ENCODE assay signal across 9 cellular contexts in genomic region chr19:29940971-29941585, GRCh38. TPM values are rescaled to one million over a fixed set of nuclear protein-coding genes. Genes with fewer than 3 reads are reported as not detected.
DNase-seq lines count a peak whose midpoint lies in the region; ATAC-seq and TF ChIP-seq lines count a peak whose summit lies in the region.
"Had no signal": no experiment of that assay in that cellular context is flagged by ENCODE, and none has a peak within 500 bp of the region (broad histone marks: within the 10 kb centered on the region; RNA-seq: fewer than 3 reads in every experiment).

No MANE protein-coding gene starts in this region.

- H3K27ac ChIP-seq in SK-N-MC (no peak overlapping the region; the same call in 1 of the 2 replicates), smooth muscle cell (ENCODE audit: low read depth) (no peak overlapping the region)

- H3K36me3 Mint-ChIP-seq in activated naive CD4-positive, alpha-beta T cell treated with anti-CD3 and anti-CD28 coated beads for 36 hours (ENCODE audit: low read depth), result peaks cover 15% of the 10 kb centered on the region
- H3K36me3 Mint-ChIP-seq in activated naive CD4-positive, alpha-beta T cell treated with anti-CD3 and anti-CD28 coated beads, Interleukin-2, amount 50 U/mL, for 72 hours, result peaks cover 0 to 27% of the 10 kb centered on the region in 2 donors

- H3K36me3 ChIP-seq in SK-N-MC (ENCODE audit: insufficient read depth, low read length), result 0 out of 2 replicates have a peak, but pooled peaks cover 3% of the 10 kb centered on the region
- H3K36me3 ChIP-seq in smooth muscle cell (ENCODE audit: low read depth), result no peaks in the 10 kb centered on the region
- H3K36me3 ChIP-seq in H7 (replicated peaks; ENCODE audit: control insufficient read depth, insufficient read depth, low read length), result no peaks in the 10 kb centered on the region

- H3K79me2 ChIP-seq in smooth muscle cell (ENCODE audit: low read depth), result peaks cover 37% of the 10 kb centered on the region

- peaks cover 33% of the 10 kb centered on the region for H3K4me1 Mint-ChIP-seq in activated naive CD4-positive, alpha-beta T cell treated with anti-CD3 and anti-CD28 coated beads for 36 hours (ENCODE audit: low read depth)

- H3K9me3 Mint-ChIP-seq in activated naive CD4-positive, alpha-beta T cell treated with anti-CD3 and anti-CD28 coated beads for 36 hours, result peaks cover 10% of the 10 kb centered on the region
- peaks cover 3 to 24% of the 10 kb centered on the region in 2 donors for H3K9me3 Mint-ChIP-seq in activated naive CD4-positive, alpha-beta T cell treated with anti-CD3 and anti-CD28 coated beads, Interleukin-2, amount 50 U/mL, for 72 hours

- H3K4me1 ChIP-seq in smooth muscle cell (ENCODE audit: low read depth), result peaks cover 25% of the 10 kb centered on the region

- H3K27ac Mint-ChIP-seq in activated naive CD4-positive, alpha-beta T cell treated with anti-CD3 and anti-CD28 coated beads for 36 hours, result no peak overlapping the region
- H3K27ac Mint-ChIP-seq in activated naive CD4-positive, alpha-beta T cell treated with anti-CD3 and anti-CD28 coated beads, Interleukin-2, amount 50 U/mL, for 72 hours, result no peak overlapping the region

- no peak overlapping the region for H3K9ac ChIP-seq in SK-N-MC (ENCODE audit: insufficient read length)
- H3K9ac ChIP-seq in smooth muscle cell (ENCODE audit: low read depth), result no peak overlapping the region

- no peaks in the 10 kb centered on the region; the same call in 1 of the 2 replicates for H3K9me3 ChIP-seq in SK-N-MC (ENCODE audit: low read depth, low read length)
- no peaks in the 10 kb centered on the region for H3K9me3 ChIP-seq in smooth muscle cell (replicated peaks; ENCODE audit: low read depth)

- intact Hi-C loops in activated naive CD4-positive, alpha-beta T cell treated with anti-CD3 and anti-CD28 coated beads for 36 hours (cut with micrococcal nuclease), result loop anchor here (5.0 to 10.0 kb wide), 3 partner anchors 269 to 1274 kb away; no protein-coding TSS in a partner anchor

- CTCF ChIA-PET in activated naive CD4-positive, alpha-beta T cell treated with anti-CD3 and anti-CD28 coated beads for 36 hours (lab: Charles Lee), result interaction anchor here (0.6 to 0.7 kb wide), 5 partner anchors 15 to 584 kb away, joined by 3 read pairs; no protein-coding TSS in a partner anchor

- TF ChIP-seq CTCF in smooth muscle cell (IDR thresholded peaks at IDR 0.05; ENCODE audit: borderline replicate concordance, insufficient read depth, poor library complexity, severe bottlenecking), result no peak

- H3K4me3 Mint-ChIP-seq in activated naive CD4-positive, alpha-beta T cell treated with anti-CD3 and anti-CD28 coated beads for 36 hours, result peak overlapping the region; percentile 29

- DNase-seq in activated naive CD4-positive, alpha-beta T cell treated with anti-CD3 and anti-CD28 coated beads for 36 hours, result no peak
- no peak for DNase-seq in activated naive CD4-positive, alpha-beta T cell treated with anti-CD3 and anti-CD28 coated beads, Interleukin-2, amount 50 U/mL, for 72 hours (ENCODE audit: low spot score in 2 of 2)
- DNase-seq in SK-N-MC (ENCODE audit: low read depth, low spot score), result no peak
- no peak for DNase-seq in smooth muscle cell (lab: John Stamatoyannopoulos, UW; ENCODE audit: unreplicated experiment)
- no peak for DNase-seq in H7
- DNase-seq in pons (ENCODE audit: low spot score), result no peak
- DNase-seq in H4 (ENCODE audit: low spot score), result no peak
- DNase-seq: stimulated activated CD4-positive, alpha-beta T cell treated with anti-CD3 and anti-CD28 coated beads, Interleukin-4, amount 100 ng/mL, for 24 hours had no signal

- H3K27me3 ChIP-seq in smooth muscle cell (ENCODE audit: low read depth) (no peaks in the 10 kb centered on the region), H7 (ENCODE audit: control insufficient read depth, insufficient read depth, low read length) (peaks cover 6% of the 10 kb centered on the region)

- peaks cover 31% of the 10 kb centered on the region for H4K20me1 ChIP-seq in smooth muscle cell (ENCODE audit: low read depth)

- H3K4me3 ChIP-seq in SK-N-MC, result peak overlapping the region; percentile 100
- no peak overlapping the region for H3K4me3 ChIP-seq in smooth muscle cell
- no peak overlapping the region for H3K4me3 ChIP-seq in H7 (ENCODE audit: insufficient read depth, low read depth, low read length)

- no peaks in the 10 kb centered on the region for H3F3A ChIP-seq in smooth muscle cell (ENCODE audit: low read depth)

- H2AFZ ChIP-seq in smooth muscle cell (ENCODE audit: low read depth), result no peak overlapping the region

- H3K27me3 Mint-ChIP-seq in activated naive CD4-positive, alpha-beta T cell treated with anti-CD3 and anti-CD28 coated beads for 36 hours (ENCODE audit: low read depth), result peaks cover 2% of the 10 kb centered on the region

- ATAC-seq in activated naive CD4-positive, alpha-beta T cell treated with anti-CD3 and anti-CD28 coated beads, Interleukin-2, amount 50 U/mL, for 72 hours, result no peak
- peak; percentile 31 for ATAC-seq in esophagus mucosa

- peak overlapping the region; percentile 88 for H3K4me2 ChIP-seq in smooth muscle cell

- 77% methylated on average over 9 of the region's 9 CpGs for WGBS in smooth muscle cell (ENCODE audit: low lambda C conversion rate)

RNA-seq across cellular contexts. Expression of gene URI1, which starts 1.0 kb away (rescaled TPM):
- 10 to 100 TPM; 65.9 to 69.8 TPM for total RNA-seq in activated naive CD4-positive, alpha-beta T cell treated with anti-CD3 and anti-CD28 coated beads for 36 hours
- 10 to 100 TPM; 53.9 to 61.5 TPM for total RNA-seq in activated naive CD4-positive, alpha-beta T cell treated with anti-CD3 and anti-CD28 coated beads, Interleukin-2, amount 50 U/mL, for 72 hours
- total RNA-seq in esophagus mucosa, result 32.4 TPM
- 47.6 and 53.5 TPM in 2 replicates for total RNA-seq in smooth muscle cell
- polyA plus RNA-seq in smooth muscle cell, result 36.8 and 39.3 TPM in 2 replicates
- 44.3 and 70.3 TPM in 2 replicates for total RNA-seq in H7 (2014; rRNA removed; shearing (Covaris generic))
- 47.9 and 70.8 TPM in 2 replicates for total RNA-seq in H4 (2014; rRNA removed; shearing (Covaris generic))
